Comparison of ENCODE assay signal across 11 cellular contexts in genomic region chr5:179261301-179262125, GRCh38.
DNase-seq lines count a peak whose midpoint lies in the region; ATAC-seq and FAIRE-seq lines count a peak whose summit lies in the region.
"Had no signal": no experiment of that assay in that cellular context is flagged by ENCODE, and none has a peak within 500 bp of the region (broad histone marks: within the 10 kb centered on the region; RNA-seq: fewer than 3 reads in every experiment).

No MANE protein-coding gene starts in this region.

- no peak for FAIRE-seq in GM19239 (lab: Jason Lieb, UNC)
- FAIRE-seq: astrocyte had no signal

- intact Hi-C loops in left colon (cut with DNase I, micrococcal nuclease), result no loop called here

- no peak for ATAC-seq in left colon
- ATAC-seq: T-helper 17 cell had no signal

- DNase-seq in SIG-M5 treated with dmso at 0.1 percent for 504 hours (lab: John Stamatoyannopoulos, UW; ENCODE audit: unreplicated experiment), result peak; percentile 1
- DNase-seq in SIG-M5 (lab: John Stamatoyannopoulos, UW), result no peak
- DNase-seq in RKO (ENCODE audit: low spot score), result peak; percentile 52
- DNase-seq in globus pallidus (ENCODE audit: low spot score), result peak; percentile 50
- DNase-seq in retina, result peak; percentile 75
- no peak for DNase-seq in GM19239 (ENCODE audit: insufficient read length, low spot score)
- no peak for DNase-seq in NOMO-1 (lab: John Stamatoyannopoulos, UW; ENCODE audit: unreplicated experiment in 2 of 2)
- no peak for DNase-seq in left colon
- DNase-seq: NCI-H1092 treated with DMSO at 0.1 percent for 48 hours, T-helper 17 cell had no signal

Comparison
In these comparisons a context has a peak if more than half of its experiments do, and no peak if none do; other contexts are left out.
1. DNase-seq: peak in SIG-M5 treated with dmso at 0.1 percent for 504 hours (single experiment), RKO (single experiment), globus pallidus (single experiment) and retina (single experiment); none in SIG-M5 (single experiment), GM19239 (single experiment), NOMO-1 (0 of 2) and left colon (0 of 2).